10 cellular contexts compared by ENCODE assay signal in the genomic region with DNA sequence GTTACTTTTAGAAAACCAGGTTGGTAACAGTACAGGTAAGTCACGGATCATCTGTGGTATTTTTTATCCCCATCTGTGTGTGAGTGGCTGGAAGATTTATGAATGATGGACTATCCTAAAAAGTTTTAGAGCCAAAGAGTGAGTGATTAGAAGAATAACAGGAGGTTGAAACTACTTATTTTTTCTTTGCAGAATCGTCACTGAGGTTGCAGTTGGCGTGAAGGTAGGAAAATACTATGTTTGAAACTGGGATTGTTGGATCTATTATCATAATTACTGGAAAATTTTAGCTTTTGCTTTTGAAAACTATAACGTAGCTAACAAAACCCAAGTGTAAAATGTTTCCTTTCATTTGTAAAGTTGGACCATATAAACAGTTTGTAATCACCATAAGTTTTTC. TPM values are rescaled to one million over a fixed set of nuclear protein-coding genes. Genes with fewer than 3 reads are reported as not detected.
DNase-seq lines count a peak whose midpoint lies in the region; ATAC-seq, FAIRE-seq and TF ChIP-seq lines count a peak whose summit lies in the region.
"Had no signal": no experiment of that assay in that cellular context is flagged by ENCODE, and none has a peak within 500 bp of the region (broad histone marks: within the 10 kb centered on the region; RNA-seq: fewer than 3 reads in every experiment).

No MANE protein-coding gene starts in this region.

- H3K9me3 ChIP-seq in Panc1 (ENCODE audit: control insufficient read depth, insufficient read depth, low read depth, low read length), result no peaks in the 10 kb centered on the region
- no peaks in the 10 kb centered on the region for H3K9me3 ChIP-seq in esophagus muscularis mucosa
- no peaks in the 10 kb centered on the region for H3K9me3 ChIP-seq in small intestine (ENCODE audit: control insufficient read depth, low read depth)

- H3K4me1 ChIP-seq in Panc1 (ENCODE audit: control insufficient read depth, insufficient read depth, low read length) (peaks cover 4% of the 10 kb centered on the region; the same call in 1 of the 2 replicates), esophagus muscularis mucosa (peaks cover 9 to 46% (median 40%) of the 10 kb centered on the region in 4 donors), small intestine (ENCODE audit: control insufficient read depth in 2 of 2, insufficient read depth in 1 of 2, low read depth in 1 of 2, low read length in 1 of 2) (no peaks in the 10 kb centered on the region)

- H3K4me3 ChIP-seq in GM08714 (ENCODE audit: low read length), result peak overlapping the region; percentile 92; the same call in 1 of the 2 replicates
- H3K4me3 ChIP-seq in Panc1 (ENCODE audit: low read depth in 2 of 2, low read length in 2 of 2), result peak overlapping the region; percentile 75 to 93; a peak in 3 of 4 replicates
- H3K4me3 ChIP-seq in esophagus muscularis mucosa, result peak overlapping the region; percentile 86 to 97 (median 92)
- H3K4me3 ChIP-seq in small intestine (ENCODE audit: low read depth in 1 of 2, low read length in 2 of 2), result no peak overlapping the region

- CTCF ChIA-PET in Panc1 (lab: Charles Lee), result no interaction called here

- WGBS in esophagus muscularis mucosa, result 33% methylated on average over 4 of the region's 4 CpGs
- 14 to 50% (median 47%) methylated on average over 4 of the region's 4 CpGs for WGBS in small intestine, 3 donors

- POLR2A ChIA-PET in Panc1 (lab: Charles Lee), result no interaction called here

- H3K4me3 Mint-ChIP-seq in progenitor cell of endocrine pancreas (ENCODE audit: low read depth), result peak overlapping the region; percentile 97

- no peaks in the 10 kb centered on the region for H3K27me3 ChIP-seq in Panc1 (ENCODE audit: control insufficient read depth, insufficient read depth, low read length)
- H3K27me3 ChIP-seq in esophagus muscularis mucosa, result no peaks in the 10 kb centered on the region
- H3K27me3 ChIP-seq in small intestine (ENCODE audit: control insufficient read depth in 2 of 2, insufficient read depth in 2 of 2, low read length in 2 of 2), result no peaks in the 10 kb centered on the region

- H3K27ac ChIP-seq in Panc1 (ENCODE audit: low read length) (peak overlapping the region; percentile 86), esophagus muscularis mucosa (replicated peaks in 1 of 4) (peak overlapping the region; percentile 93 to 96 (median 95)), small intestine (ENCODE audit: low read depth in 1 of 2, low read length in 1 of 2) (no peak overlapping the region)

- H3K27ac Mint-ChIP-seq in progenitor cell of endocrine pancreas, result peak overlapping the region; percentile 99

- peaks cover 3% of the 10 kb centered on the region for H3K36me3 ChIP-seq in Panc1 (ENCODE audit: control insufficient read depth, insufficient read depth, low read length)
- peaks cover 0 to 28% (median 5%) of the 10 kb centered on the region in 4 donors for H3K36me3 ChIP-seq in esophagus muscularis mucosa
- no peaks in the 10 kb centered on the region for H3K36me3 ChIP-seq in small intestine (ENCODE audit: control insufficient read depth in 2 of 2, insufficient read depth in 2 of 2, low read length in 2 of 2)

- H3K27me3 Mint-ChIP-seq in progenitor cell of endocrine pancreas, result no peaks in the 10 kb centered on the region

- no peak for FAIRE-seq in small intestine (lab: Jason Lieb, UNC)
- FAIRE-seq: TTC549 had no signal

- in situ Hi-C loops in Panc1 (cut with HindIII; ENCODE audit: low pct_unique_long_range_greater_than_20kb, low sequenced_read_pairs), result no loop called here

- peaks cover 22% of the 10 kb centered on the region for H3K4me1 Mint-ChIP-seq in progenitor cell of endocrine pancreas (ENCODE audit: low read depth)

- TF ChIP-seq POLR2A in esophagus muscularis mucosa (IDR thresholded peaks at IDR 0.05; ENCODE audit: low read depth), result no peak

- TF ChIP-seq CTCF in Panc1 (IDR thresholded peaks at IDR 0.05), result no peak
- TF ChIP-seq CTCF in esophagus muscularis mucosa (IDR thresholded peaks at IDR 0.05), result no peak
- TF ChIP-seq CTCF in progenitor cell of endocrine pancreas (IDR thresholded peaks at IDR 0.05; ENCODE audit: unreplicated experiment), result no peak

- no peak for ATAC-seq in Panc1

- peaks cover 22% of the 10 kb centered on the region for H3K36me3 Mint-ChIP-seq in progenitor cell of endocrine pancreas (ENCODE audit: insufficient read depth)

- DNase-seq in Panc1 (ENCODE audit: low read depth, low spot score), result no peak
- DNase-seq in esophagus muscularis mucosa (ENCODE audit: extremely low spot score), result no peak
- DNase-seq in progenitor cell of endocrine pancreas (ENCODE audit: low spot score, unreplicated experiment), result no peak
- DNase-seq in activated effector memory CD4-positive, alpha-beta T cell treated with Interleukin-2 at 50 U/mL for 16 hours, result no peak
- DNase-seq in activated CD8-positive, alpha-beta memory T cell treated with anti-CD3 and anti-CD28 coated beads, Interleukin-2, amount 50 U/mL, for 4 hours, result no peak
- DNase-seq in midbrain (lab: John Stamatoyannopoulos, UW), result no peak
- DNase-seq in small intestine, result no peak
- DNase-seq: nucleus accumbens had no signal

- intact Hi-C loops in Panc1 (cut with micrococcal nuclease; ENCODE audit: unreplicated experiment), result no loop called here
- intact Hi-C loops in esophagus muscularis mucosa (cut with DNase I), result loop anchor here (5.0 kb wide), 2 partner anchors 126 to 181 kb away; no protein-coding TSS in a partner anchor

- H3K9me3 Mint-ChIP-seq in progenitor cell of endocrine pancreas (ENCODE audit: low read depth), result no peaks in the 10 kb centered on the region

- BruUV-seq in Panc1 (replicated peaks; lab: Mats Ljungman, UMichigan), result no TSS peak

- TF ChIP-seq EP300 in esophagus muscularis mucosa (IDR thresholded peaks at IDR 0.05), result no peak

RNA-seq across cellular contexts. Expression of a gene that starts 1.8 kb away (rescaled TPM):
- total RNA-seq in Panc1 (2021; ENCODE audit: unreplicated experiment), result 12.9 TPM
- polyA plus RNA-seq in Panc1 (2012; ENCODE audit: insufficient read length), result 4.2 TPM
- 100 to 1,000 TPM in 1 of 4 donors, 10 to 100 TPM in 3; 66.9 to 111 (median 82.8) TPM for total RNA-seq in esophagus muscularis mucosa
- total RNA-seq in progenitor cell of endocrine pancreas, result 91.2 and 91.8 TPM in 2 replicates
- 1 to 10 TPM; 3.0 to 8.2 (median 3.8) TPM for polyA plus RNA-seq in small intestine

Comparison
In these comparisons a context has a peak if more than half of its experiments do, and no peak if none do; other contexts are left out.
1. H3K4me3 ChIP-seq: peak in GM08714 (single experiment), Panc1 (2 of 2) and esophagus muscularis mucosa (4 of 4); none in small intestine (0 of 2).
2. H3K27ac ChIP-seq: peak in Panc1 (single experiment) and esophagus muscularis mucosa (4 of 4); none in small intestine (0 of 2).